In the genomic region with DNA sequence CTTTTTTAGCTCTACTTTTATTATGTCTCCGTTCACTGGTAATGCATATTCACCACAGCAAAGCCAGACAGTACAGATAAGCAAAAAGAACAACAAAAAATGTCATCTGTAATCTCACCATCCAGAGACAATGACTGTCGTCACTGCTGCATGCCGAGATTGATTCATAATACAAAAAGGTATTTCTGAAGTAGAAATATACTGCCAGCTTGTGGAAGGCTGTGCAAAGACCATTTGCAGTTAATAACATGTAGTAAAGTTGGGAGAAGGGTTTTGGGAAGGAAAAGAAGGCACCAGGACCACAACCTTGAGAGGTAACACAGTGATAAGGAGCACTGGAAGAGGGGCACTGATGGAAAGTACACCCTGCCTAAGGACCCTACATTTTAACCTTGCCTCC, we compare ENCODE assay signal across 24 cellular contexts.
"Had no signal": no experiment of that assay in that cellular context is flagged by ENCODE, and none has a peak within 500 bp of the region (broad histone marks: within the 10 kb centered on the region; RNA-seq: fewer than 3 reads in every experiment).

No MANE protein-coding gene starts in this region.

- H3K36me3 Mint-ChIP-seq: activated naive CD8-positive, alpha-beta T cell treated with anti-CD3 and anti-CD28 coated beads, Interleukin-2, amount 10 ng/mL, durations not matched to agents 7 days and 5 days had no signal

- DNase-seq: activated B cell treated with CpG ODN at 0.5 μM for 24 hours; activated CD4-positive, alpha-beta memory T cell treated with anti-CD3 and anti-CD28 coated beads, Interleukin-2, amount 10 ng/mL, durations not matched to agents 7 days and 5 days; activated CD4-positive, alpha-beta T cell treated with anti-CD3 and anti-CD28 coated beads, Interleukin-2, amount 50 U/mL, for 1 hour; activated naive CD4-positive, alpha-beta T cell treated with anti-CD3 and anti-CD28 coated beads, Interleukin-2, amount 50 U/mL, for 16 hours; activated naive CD8-positive, alpha-beta T cell treated with anti-CD3 and anti-CD28 coated beads, Interleukin-2, amount 10 ng/mL, durations not matched to agents 7 days and 5 days; activated T-cell treated with anti-CD3 and anti-CD28 coated beads for 4 hours; adrenal gland; anterior cingulate cortex; caudate nucleus; cortex of kidney; Karpas-422; MM.1S; NCI-H1105; NCI-H1436 treated with DMSO at 0.1 percent for 48 hours; NCI-H2029; NCI-H2107; NCI-H2171 treated with DMSO at 0.1 percent for 48 hours; NCI-H226; NCI-H526; NCI-H774; NK-92 treated with Interleukin-12 subunit alpha and Interleukin-12 subunit beta, amount 100 ng/mL, for 24 hours; SHP77 treated with DMSO at 0.1 percent for 48 hours had no signal

- H3K27me3 Mint-ChIP-seq: activated B cell treated with CpG ODN at 0.5 μM for 24 hours had no signal

- H3K4me3 ChIP-seq: adrenal gland, breast epithelium had no signal

- H3K36me3 ChIP-seq: adrenal gland, breast epithelium had no signal

- H3K9me3 Mint-ChIP-seq: activated B cell treated with CpG ODN at 0.5 μM for 24 hours; activated CD4-positive, alpha-beta memory T cell treated with anti-CD3 and anti-CD28 coated beads, Interleukin-2, amount 10 ng/mL, durations not matched to agents 7 days and 5 days; activated naive CD8-positive, alpha-beta T cell treated with anti-CD3 and anti-CD28 coated beads, Interleukin-2, amount 10 ng/mL, durations not matched to agents 7 days and 5 days; T-helper 1 cell treated with Interleukin-12 subunit alpha and Interleukin-12 subunit beta and Interleukin-4 antibody, amounts not matched to agents 30 μg/mL and 1 μg/mL, for 36 hours had no signal

- H3K27ac Mint-ChIP-seq: activated B cell treated with CpG ODN at 0.5 μM for 24 hours; activated CD4-positive, alpha-beta memory T cell treated with anti-CD3 and anti-CD28 coated beads, Interleukin-2, amount 10 ng/mL, durations not matched to agents 7 days and 5 days; activated naive CD8-positive, alpha-beta T cell treated with anti-CD3 and anti-CD28 coated beads, Interleukin-2, amount 10 ng/mL, durations not matched to agents 7 days and 5 days; T-helper 1 cell treated with Interleukin-12 subunit alpha and Interleukin-12 subunit beta and Interleukin-4 antibody, amounts not matched to agents 30 μg/mL and 1 μg/mL, for 36 hours had no signal

- H3K4me1 ChIP-seq: adrenal gland, breast epithelium had no signal

- H3K9me3 ChIP-seq: adrenal gland, breast epithelium had no signal

- H3K27ac ChIP-seq: adrenal gland, breast epithelium had no signal

- H3K4me3 Mint-ChIP-seq: activated B cell treated with CpG ODN at 0.5 μM for 24 hours; activated CD4-positive, alpha-beta memory T cell treated with anti-CD3 and anti-CD28 coated beads, Interleukin-2, amount 10 ng/mL, durations not matched to agents 7 days and 5 days; activated naive CD8-positive, alpha-beta T cell treated with anti-CD3 and anti-CD28 coated beads, Interleukin-2, amount 10 ng/mL, durations not matched to agents 7 days and 5 days; T-helper 1 cell treated with Interleukin-12 subunit alpha and Interleukin-12 subunit beta and Interleukin-4 antibody, amounts not matched to agents 30 μg/mL and 1 μg/mL, for 36 hours had no signal

- H3K4me1 Mint-ChIP-seq: activated B cell treated with CpG ODN at 0.5 μM for 24 hours; activated CD4-positive, alpha-beta memory T cell treated with anti-CD3 and anti-CD28 coated beads, Interleukin-2, amount 10 ng/mL, durations not matched to agents 7 days and 5 days; activated naive CD8-positive, alpha-beta T cell treated with anti-CD3 and anti-CD28 coated beads, Interleukin-2, amount 10 ng/mL, durations not matched to agents 7 days and 5 days had no signal
